In the genomic region with DNA sequence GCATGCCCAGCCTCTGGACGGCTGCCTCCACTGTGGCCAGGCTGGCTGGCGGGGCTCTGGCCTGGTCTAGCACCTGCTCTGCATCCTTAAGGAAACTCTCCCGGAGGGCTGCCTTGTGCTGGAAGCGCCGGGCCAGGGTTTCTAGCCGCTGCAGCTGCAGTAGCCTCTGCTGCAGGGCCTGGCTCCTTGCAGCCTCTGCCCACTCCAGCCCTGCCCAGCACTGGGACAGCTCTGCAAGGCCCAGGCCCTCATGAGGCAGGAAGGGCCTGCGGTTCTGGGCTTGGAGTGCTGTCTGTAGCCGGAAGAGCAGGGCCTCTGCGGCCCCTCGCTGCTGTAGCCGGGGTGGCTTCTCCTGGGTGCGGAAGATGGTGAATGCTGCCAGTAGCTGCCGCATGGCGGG, we compare ENCODE assay signal across 31 cellular contexts.
"Had no signal": no experiment of that assay in that cellular context is flagged by ENCODE, and none has a peak within 500 bp of the region (broad histone marks: within the 10 kb centered on the region; RNA-seq: fewer than 3 reads in every experiment).

No MANE protein-coding gene starts in this region.

- H3K36me3 Mint-ChIP-seq: naive B cell; naive thymus-derived CD8-positive, alpha-beta T cell; natural killer cell treated with Interleukin-12 subunit alpha and Interleukin-12 subunit beta and Interleukin-15 and Interleukin-18, amount 100 ng/mL, for 72 hours; stimulated activated memory B cell treated with anti-CD40 and anti-IgM and Interleukin-4, amounts not matched to agents 10 μg/mL and 1 μg/mL and 100 μg/mL, for 72 hours; type B pancreatic cell had no signal

- H3K9me3 Mint-ChIP-seq: natural killer cell treated with Interleukin-12 subunit alpha and Interleukin-12 subunit beta and Interleukin-15 and Interleukin-18, amount 100 ng/mL, for 72 hours; nephron progenitor cell; neural crest cell; stimulated activated memory B cell treated with anti-CD40 and anti-IgM and Interleukin-4, amounts not matched to agents 10 μg/mL and 1 μg/mL and 100 μg/mL, for 72 hours; stimulated activated naive CD8-positive, alpha-beta T cell treated with anti-CD3 and anti-CD28 coated beads, Interleukin-15, amount 100 ng/mL, for 72 hours; type B pancreatic cell had no signal

- H3K36me3 ChIP-seq: neutrophil, ovary, right lobe of liver, sigmoid colon, suprapubic skin, transverse colon, upper lobe of right lung, uterus had no signal

- H3K9ac ChIP-seq: parathyroid adenoma had no signal

- H3K4me3 ChIP-seq: ovary, psoas muscle, right lobe of liver, sigmoid colon, suprapubic skin, testis, tibial artery, transverse colon, upper lobe of right lung, uterus had no signal

- H3K79me2 ChIP-seq: parathyroid adenoma had no signal

- H3K4me3 Mint-ChIP-seq: naive B cell; naive thymus-derived CD8-positive, alpha-beta T cell; natural killer cell treated with Interleukin-12 subunit alpha and Interleukin-12 subunit beta and Interleukin-15 and Interleukin-18, amount 100 ng/mL, for 72 hours; nephron progenitor cell; neural crest cell; stimulated activated memory B cell treated with anti-CD40 and anti-IgM and Interleukin-4, amounts not matched to agents 10 μg/mL and 1 μg/mL and 100 μg/mL, for 72 hours; stimulated activated naive CD8-positive, alpha-beta T cell treated with anti-CD3 and anti-CD28 coated beads, Interleukin-15, amount 100 ng/mL, for 72 hours; type B pancreatic cell had no signal

- H3K27me3 ChIP-seq: ovary, right lobe of liver, testis, upper lobe of right lung, uterus had no signal

- H3K4me1 ChIP-seq: parathyroid adenoma had no signal

- H3K27ac Mint-ChIP-seq: natural killer cell treated with Interleukin-12 subunit alpha and Interleukin-12 subunit beta and Interleukin-15 and Interleukin-18, amount 100 ng/mL, for 72 hours; nephron progenitor cell; progenitor cell of endocrine pancreas; stimulated activated memory B cell treated with anti-CD40 and anti-IgM and Interleukin-4, amounts not matched to agents 10 μg/mL and 1 μg/mL and 100 μg/mL, for 72 hours; stimulated activated naive CD8-positive, alpha-beta T cell treated with anti-CD3 and anti-CD28 coated beads, Interleukin-15, amount 100 ng/mL, for 72 hours; type B pancreatic cell had no signal

- DNase-seq: naive B cell; naive thymus-derived CD8-positive, alpha-beta T cell; nephron progenitor cell; nucleus accumbens; ovary; psoas muscle; right cardiac atrium; right lobe of liver; sigmoid colon; small intestine; stimulated activated CD4-positive, alpha-beta T cell treated with anti-CD3 and anti-CD28 coated beads, Interleukin-15, amount 100 ng/mL, for 24 hours; stimulated activated CD4-positive, alpha-beta T cell treated with anti-CD3 and anti-CD28 coated beads, Interleukin-2, amount 100 ng/mL, for 24 hours; stimulated activated CD4-positive, alpha-beta T cell treated with anti-CD3 and anti-CD28 coated beads, Interleukin-2, amount 100 ng/mL, for 48 hours; stimulated activated CD4-positive, alpha-beta T cell treated with anti-CD3 and anti-CD28 coated beads, Interleukin-4, amount 100 ng/mL, for 4 hours; stimulated activated CD8-positive, alpha-beta memory T cell treated with anti-CD3 and anti-CD28 coated beads, Interleukin-4, amount 100 ng/mL, for 48 hours; stimulated activated naive CD4-positive, alpha-beta T cell; stimulated activated naive CD8-positive, alpha-beta T cell treated with anti-CD3 and anti-CD28 coated beads, Interleukin-15, amount 100 ng/mL, for 72 hours; stimulated activated naive CD8-positive, alpha-beta T cell treated with anti-CD3 and anti-CD28 coated beads, Interleukin-15, Interleukin-2, amounts not matched to agents 100 U/mL and 50 U/mL, for 24 hours; testis; tibial artery; transverse colon; upper lobe of right lung; uterus had no signal

- H3K9me3 ChIP-seq: neutrophil, ovary, psoas muscle, right lobe of liver, sigmoid colon, suprapubic skin, testis, tibial artery, transverse colon, upper lobe of right lung, uterus had no signal

- H2AFZ ChIP-seq: parathyroid adenoma had no signal

- H3K27ac ChIP-seq: neutrophil, ovary, parathyroid adenoma, psoas muscle, sigmoid colon, suprapubic skin, testis, tibial artery, transverse colon, upper lobe of right lung, uterus had no signal
